8 cellular contexts compared by ENCODE assay signal in the genomic region with DNA sequence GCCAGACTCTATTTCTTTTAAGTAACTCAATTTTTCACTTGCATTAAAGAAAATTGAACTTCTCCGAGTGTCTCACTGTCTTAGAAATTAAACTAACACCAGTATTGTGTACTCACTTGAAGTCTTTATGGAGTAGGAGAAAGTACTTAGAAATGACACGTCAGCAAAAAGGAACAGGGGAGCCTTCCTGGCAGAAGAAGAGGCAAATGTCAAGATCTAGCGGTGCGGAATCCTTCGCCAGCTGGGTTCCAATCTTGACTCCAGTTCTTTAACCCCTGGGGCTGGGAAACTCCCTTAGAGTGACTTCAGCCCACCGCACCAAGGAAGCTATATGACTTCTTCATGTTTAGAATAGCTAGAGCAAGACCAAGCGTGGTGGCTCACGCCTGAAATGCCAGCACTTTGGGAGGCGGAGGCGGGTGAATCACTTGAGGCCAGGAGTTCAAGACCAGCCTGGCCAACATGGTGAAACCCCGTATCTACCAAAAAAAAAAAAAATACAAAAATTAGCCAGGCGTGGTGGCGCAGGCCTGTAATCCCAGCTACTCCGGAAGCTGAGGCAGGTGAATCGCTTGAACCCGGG. TPM values are rescaled to one million over a fixed set of nuclear protein-coding genes. Genes with fewer than 3 reads are reported as not detected.
A peak's percentile ranks its signal among the peaks of the same experiment; 100 is the strongest.
DNase-seq lines count a peak whose midpoint lies in the region; ATAC-seq and TF ChIP-seq lines count a peak whose summit lies in the region.

No MANE protein-coding gene starts in this region.

- H3F3A ChIP-seq in Loucy (ENCODE audit: low read depth), result peaks cover 7% of the 10 kb centered on the region; the same call in 1 of the 2 replicates

- H3K9me2 ChIP-seq in Loucy (replicated peaks; ENCODE audit: low read depth, low read length), result no peaks in the 10 kb centered on the region

- H3K27ac ChIP-seq in AG04450 (ENCODE audit: low read depth, low read length) (no peak overlapping the region), substantia nigra (ENCODE audit: low read depth, low read length, poor library complexity, severe bottlenecking) (no peak overlapping the region)

- peaks cover 38% of the 10 kb centered on the region for H3K4me1 ChIP-seq in Loucy (ENCODE audit: insufficient read depth, low read length, poor library complexity, severe bottlenecking)

- ATAC-seq in activated naive CD4-positive, alpha-beta T cell treated with anti-CD3 and anti-CD28 coated beads, Interleukin-2, amount 50 U/mL, for 72 hours, result peak in 1 of 2 donors; percentile 25
- ATAC-seq in GM18858 (IDR thresholded peaks at IDR 0.05; ENCODE audit: unreplicated experiment) (no peak), GM18519 (IDR thresholded peaks at IDR 0.05; ENCODE audit: low FRiP score, unreplicated experiment) (no peak)

- peak overlapping the region; percentile 88 for H3K9ac ChIP-seq in Loucy (ENCODE audit: low read depth, low read length, poor library complexity, severe bottlenecking)

- peak overlapping the region; percentile 99 to 100 for H3K27ac Mint-ChIP-seq in activated naive CD4-positive, alpha-beta T cell treated with anti-CD3 and anti-CD28 coated beads, Interleukin-2, amount 50 U/mL, for 72 hours

- peak overlapping the region; percentile 76 for H3K4me2 ChIP-seq in Loucy (ENCODE audit: low read depth, low read length, poor library complexity, severe bottlenecking)

- H3K4me3 ChIP-seq in AG04450 (ENCODE audit: low read depth, low read length), result peak overlapping the region; percentile 92
- H3K4me3 ChIP-seq in Loucy (ENCODE audit: low read length, poor library complexity, severe bottlenecking), result peak overlapping the region; percentile 94

- TF ChIP-seq CTCF in AG04450 (IDR thresholded peaks at IDR 0.05; ENCODE audit: low read depth, low read length) (no peak), Loucy (conservative IDR thresholded peaks at IDR 0.05; ENCODE audit: low read length) (no peak)

- H3K79me2 ChIP-seq in Loucy (ENCODE audit: insufficient read depth, low read length), result peaks cover 59% of the 10 kb centered on the region

- POLR2A ChIA-PET in AG04450 (lab: Yijun Ruan, JAX), result no interaction called here

- H2AFZ ChIP-seq in Loucy (ENCODE audit: low read length), result no peak overlapping the region

- DNase-seq in AG04450 (ENCODE audit: low read depth, low spot score) (no peak), iPS-NIHi7 (ENCODE audit: extremely low spot score) (peak; percentile 12), substantia nigra (lab: John Stamatoyannopoulos, UW) (no peak)
- peak; percentile 27 to 77 for DNase-seq in activated naive CD4-positive, alpha-beta T cell treated with anti-CD3 and anti-CD28 coated beads, Interleukin-2, amount 50 U/mL, for 72 hours (ENCODE audit: low spot score in 2 of 2)
- peak; percentile 12 to 23 for DNase-seq in stimulated activated CD4-positive, alpha-beta T cell treated with anti-CD3 and anti-CD28 coated beads, Interleukin-4, amount 100 ng/mL, for 48 hours (ENCODE audit: low read depth in 2 of 2)

- H3K27me3 ChIP-seq in AG04450 (ENCODE audit: control insufficient read depth, insufficient read depth, low read length), result no peaks in the 10 kb centered on the region
- no peaks in the 10 kb centered on the region for H3K27me3 ChIP-seq in Loucy (ENCODE audit: insufficient read depth, low read length, poor library complexity, severe bottlenecking)

- peaks cover 40 to 70% of the 10 kb centered on the region in 2 donors for H3K36me3 Mint-ChIP-seq in activated naive CD4-positive, alpha-beta T cell treated with anti-CD3 and anti-CD28 coated beads, Interleukin-2, amount 50 U/mL, for 72 hours

- H3K9me3 ChIP-seq in AG04450 (ENCODE audit: control insufficient read depth, insufficient read depth, low read length), result peaks cover 6% of the 10 kb centered on the region
- H3K9me3 ChIP-seq in Loucy (ENCODE audit: insufficient read depth, low read depth, low read length), result peaks cover 5% of the 10 kb centered on the region; the same call in 1 of the 2 replicates

- peaks cover 23% of the 10 kb centered on the region for H4K20me1 ChIP-seq in Loucy (ENCODE audit: insufficient read depth, low read length, poor library complexity, severe bottlenecking)

- CTCF ChIA-PET in AG04450 (lab: Charles Lee), result interaction anchor here (0.6 to 2.6 kb wide), 9 partner anchors 12 to 480 kb away, joined by 4 to 14 read pairs (median 6); partner anchors contain the start of genes C12orf60 and WBP11

- no peaks in the 10 kb centered on the region; the same call in 1 of the 2 replicates for H3K36me3 ChIP-seq in Loucy (ENCODE audit: insufficient read depth, low read length)

- H3K9me3 Mint-ChIP-seq in activated naive CD4-positive, alpha-beta T cell treated with anti-CD3 and anti-CD28 coated beads, Interleukin-2, amount 50 U/mL, for 72 hours, result peaks cover 0 to 5% of the 10 kb centered on the region in 2 donors

RNA-seq across cellular contexts. Expression of gene WBP11, which starts 34.4 kb away (rescaled TPM):
- polyA plus RNA-seq in AG04450 (2011; rRNA removed), result 13.2 and 16.5 TPM in 2 replicates
- 7.7 and 9.9 TPM in 2 replicates for polyA minus RNA-seq in AG04450 (2011; rRNA and poly(A)+ RNA removed)
- total RNA-seq in activated naive CD4-positive, alpha-beta T cell treated with anti-CD3 and anti-CD28 coated beads, Interleukin-2, amount 50 U/mL, for 72 hours, result 100 to 1,000 TPM in 1 of 2 donors, 10 to 100 TPM in 1; 95.5 to 120 TPM

RNA-seq across cellular contexts. Expression of gene C12orf60, which starts 34.6 kb away (rescaled TPM):
- polyA plus RNA-seq in AG04450 (2011; rRNA removed), result 0.57 and 1.0 TPM in 2 replicates
- 0.35 and 0.46 TPM in 2 replicates for polyA minus RNA-seq in AG04450 (2011; rRNA and poly(A)+ RNA removed)
- 1 to 10 TPM; 2.6 to 4.6 TPM for total RNA-seq in activated naive CD4-positive, alpha-beta T cell treated with anti-CD3 and anti-CD28 coated beads, Interleukin-2, amount 50 U/mL, for 72 hours

RNA-seq across cellular contexts. Expression of gene SMCO3, which starts 45.1 kb away (rescaled TPM):
- 0.05 TPM in 1 of 2 replicates, not detected in the other for polyA plus RNA-seq in AG04450 (2011; rRNA removed)
- not detected in 2 replicates for polyA minus RNA-seq in AG04450 (2011; rRNA and poly(A)+ RNA removed)
- total RNA-seq in activated naive CD4-positive, alpha-beta T cell treated with anti-CD3 and anti-CD28 coated beads, Interleukin-2, amount 50 U/mL, for 72 hours, result not detected

Comparison
In these comparisons a context has a peak if more than half of its experiments do, and no peak if none do; other contexts are left out.
1. DNase-seq: peak in activated naive CD4-positive, alpha-beta T cell treated with anti-CD3 and anti-CD28 coated beads, Interleukin-2, amount 50 U/mL, for 72 hours (2 of 2), iPS-NIHi7 (single experiment) and stimulated activated CD4-positive, alpha-beta T cell treated with anti-CD3 and anti-CD28 coated beads, Interleukin-4, amount 100 ng/mL, for 48 hours (2 of 2); none in AG04450 (single experiment) and substantia nigra (0 of 49).